26 cellular contexts compared by ENCODE assay signal in the genomic region with DNA sequence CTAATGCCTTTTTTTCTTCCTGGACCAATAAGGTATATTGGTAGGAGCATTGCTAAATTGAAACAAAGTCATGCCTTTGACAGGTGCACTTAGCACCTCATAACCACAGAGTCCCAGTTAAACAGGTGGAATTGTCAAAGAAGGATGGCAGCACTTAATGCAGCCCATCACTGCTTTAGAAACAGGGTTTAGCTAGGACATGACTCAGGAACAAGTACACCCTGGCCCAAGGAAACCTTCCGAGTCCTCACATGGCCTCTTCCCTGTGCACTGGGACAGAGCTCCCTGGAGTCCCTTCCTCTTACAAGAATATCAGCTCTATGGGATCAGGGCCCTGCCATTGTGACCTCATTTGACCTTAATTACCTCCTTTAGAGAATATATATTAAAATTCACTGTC.
DNase-seq lines count a peak whose midpoint lies in the region; ATAC-seq, FAIRE-seq and TF ChIP-seq lines count a peak whose summit lies in the region.
"Had no signal": no experiment of that assay in that cellular context is flagged by ENCODE, and none has a peak within 500 bp of the region (broad histone marks: within the 10 kb centered on the region; RNA-seq: fewer than 3 reads in every experiment).

No MANE protein-coding gene starts in this region.

- H3K4me1 ChIP-seq in K562 (replicated peaks in 1 of 2; ENCODE audit: control insufficient read depth in 2 of 2, insufficient read depth in 2 of 2, low read length in 2 of 2): no peaks in the 10 kb centered on the region
- H3K4me1 ChIP-seq in neural progenitor cell: no peaks in the 10 kb centered on the region
- H3K4me1 ChIP-seq: BLaER1 had no signal

- ATAC-seq in K562: no peak
- ATAC-seq in Right ventricle myocardium superior (ENCODE audit: poor library complexity): no peak
- ATAC-seq: GM12878 had no signal

- no peak for TF ChIP-seq RAD21 in K562 (CRISPR knock-in tag; conservative IDR thresholded peaks at IDR 0.05 in 1 of 2, IDR thresholded peaks at IDR 0.05 in 1 of 2)

- H3K4me2 ChIP-seq in K562 (ENCODE audit: insufficient read depth, low read length) (no peak overlapping the region), neural progenitor cell (no peak overlapping the region)
- H3K4me2 ChIP-seq: BLaER1 had no signal

- no TSS peak for BruUV-seq in K562 (replicated peaks; lab: Mats Ljungman, UMichigan)

- H3K27me3 Mint-ChIP-seq in neural progenitor cell (ENCODE audit: insufficient read depth, low read depth): no peaks in the 10 kb centered on the region
- H3K27me3 Mint-ChIP-seq in type B pancreatic cell: no peaks in the 10 kb centered on the region
- H3K27me3 Mint-ChIP-seq: CD4-positive, alpha-beta memory T cell; CD4-positive, CD25-positive, alpha-beta regulatory T cell; CD8-positive, alpha-beta memory T cell had no signal

- POLR2A ChIA-PET in K562 (lab: Yijun Ruan, JAX): no interaction called here

- H3K9me1 ChIP-seq in K562 (ENCODE audit: control insufficient read depth, insufficient read depth, low read length): no peaks in the 10 kb centered on the region

- H3K9ac ChIP-seq in K562 (ENCODE audit: insufficient read depth in 1 of 2, low read depth in 2 of 2, low read length in 2 of 2) (no peak overlapping the region), neural progenitor cell (no peak overlapping the region)
- H3K9ac ChIP-seq: BLaER1 had no signal

- TF ChIP-seq CTCF in K562 (IDR thresholded peaks at IDR 0.05 in 2 of 3, conservative IDR thresholded peaks at IDR 0.05 in 1 of 3; ENCODE audit: insufficient read depth in 2 of 3, low read depth in 1 of 3, low read length in 3 of 3) (no peak), epithelial cell of esophagus (IDR thresholded peaks at IDR 0.05; ENCODE audit: insufficient read depth, low read depth, low read length, missing control alignments) (no peak), neural progenitor cell (IDR thresholded peaks at IDR 0.05) (no peak), type B pancreatic cell (conservative IDR thresholded peaks at IDR 0.05) (no peak)

- WGBS in K562 (ENCODE audit: insufficient coverage, low coverage, missing lambda C conversion rate): 75% methylated on average over 1 of the region's 1 CpG

- H4K20me1 ChIP-seq in K562 (replicated peaks; ENCODE audit: control insufficient read depth, insufficient read depth, low read length) (no peaks in the 10 kb centered on the region), neural progenitor cell (ENCODE audit: low read depth) (no peaks in the 10 kb centered on the region)
- H4K20me1 ChIP-seq: BLaER1 had no signal

- H3K27ac Mint-ChIP-seq in neural progenitor cell (no peak overlapping the region), type B pancreatic cell (no peak overlapping the region)
- H3K27ac Mint-ChIP-seq: CD14-positive monocyte; CD4-positive, alpha-beta memory T cell; CD4-positive, CD25-positive, alpha-beta regulatory T cell; CD8-positive, alpha-beta memory T cell had no signal

- H3K4me3 ChIP-seq in K562: no peak overlapping the region
- H3K4me3 ChIP-seq in epithelial cell of esophagus (ENCODE audit: low read length): no peak overlapping the region
- no peak overlapping the region for H3K4me3 ChIP-seq in neural progenitor cell
- H3K4me3 ChIP-seq: BLaER1, GM12878 had no signal

- H3K27me3 ChIP-seq in K562 (ENCODE audit: control insufficient read depth in 2 of 2, insufficient read depth in 2 of 2, low read length in 2 of 2) (no peaks in the 10 kb centered on the region), neural progenitor cell (no peaks in the 10 kb centered on the region)
- H3K27me3 ChIP-seq: BE2C, BLaER1 had no signal

- peaks cover 2% of the 10 kb centered on the region for H3K4me1 Mint-ChIP-seq in neural progenitor cell
- peaks cover 5% of the 10 kb centered on the region for H3K4me1 Mint-ChIP-seq in type B pancreatic cell (ENCODE audit: unreplicated experiment)
- H3K4me1 Mint-ChIP-seq: CD8-positive, alpha-beta memory T cell had no signal

- H3K79me2 ChIP-seq in K562 (ENCODE audit: control insufficient read depth, insufficient read depth, low read length) (no peaks in the 10 kb centered on the region), neural progenitor cell (ENCODE audit: low read depth) (no peaks in the 10 kb centered on the region)

- no peaks in the 10 kb centered on the region for H3F3A ChIP-seq in neural progenitor cell (ENCODE audit: low read depth)

- no peak overlapping the region for H3K4me3 Mint-ChIP-seq in neural progenitor cell
- no peak overlapping the region for H3K4me3 Mint-ChIP-seq in type B pancreatic cell
- H3K4me3 Mint-ChIP-seq: CD14-positive monocyte; CD4-positive, alpha-beta memory T cell; CD4-positive, CD25-positive, alpha-beta regulatory T cell; CD8-positive, alpha-beta memory T cell had no signal

- H2AFZ ChIP-seq in K562 (ENCODE audit: low read depth, low read length): no peak overlapping the region
- H2AFZ ChIP-seq in neural progenitor cell (replicated peaks): no peak overlapping the region

- CTCF ChIA-PET in K562 (lab: Yijun Ruan, JAX; ENCODE audit: low intra/inter-chr PET ratio): no interaction called here

- in situ Hi-C loops in K562 (cut with MboI): no loop called here

- H3K36me3 Mint-ChIP-seq in neural progenitor cell: peaks cover 2% of the 10 kb centered on the region
- peaks cover 4% of the 10 kb centered on the region for H3K36me3 Mint-ChIP-seq in type B pancreatic cell

- intact Hi-C loops in K562 (cut with micrococcal nuclease) (no loop called here), Right ventricle myocardium superior (cut with DNase I) (no loop called here)

- H3K9me3 Mint-ChIP-seq in neural progenitor cell: no peaks in the 10 kb centered on the region
- peaks cover 4% of the 10 kb centered on the region for H3K9me3 Mint-ChIP-seq in type B pancreatic cell
- H3K9me3 Mint-ChIP-seq: CD14-positive monocyte had no signal

- H3K36me3 ChIP-seq in K562 (ENCODE audit: control insufficient read depth, insufficient read depth, low read length): no peaks in the 10 kb centered on the region; the same call in 2 of the 3 replicates
- H3K36me3 ChIP-seq in neural progenitor cell: no peaks in the 10 kb centered on the region
- H3K36me3 ChIP-seq: BE2C, BLaER1 had no signal

- H3K9me3 ChIP-seq in K562 (replicated peaks; ENCODE audit: control insufficient read depth, insufficient read depth, low read depth, low read length) (no peaks in the 10 kb centered on the region), neural progenitor cell (ENCODE audit: low read depth) (no peaks in the 10 kb centered on the region)
- H3K9me3 ChIP-seq: BE2C, BLaER1 had no signal

- no peak for TF ChIP-seq POLR2A in K562 (conservative IDR thresholded peaks at IDR 0.05)

- peak; percentile 23 for FAIRE-seq in K562 (lab: Jason Lieb, UNC)
- FAIRE-seq: GM12878, GM12892, GM18507 had no signal

- no peak overlapping the region for H3K27ac ChIP-seq in K562 (ENCODE audit: extremely low read depth, low read depth, low read length)
- no peak overlapping the region for H3K27ac ChIP-seq in neural progenitor cell
- H3K27ac ChIP-seq: BLaER1 had no signal

- TF ChIP-seq EP300 in K562 (IDR thresholded peaks at IDR 0.05; ENCODE audit: low read length): no peak

- no peak for DNase-seq in K562 (ENCODE audit: extremely low read depth in 1 of 4, low spot score in 3 of 4)
- peak; percentile 9 for DNase-seq in epithelial cell of esophagus (ENCODE audit: low read depth)
- peak; percentile 50 for DNase-seq in myocyte (ENCODE audit: low read depth)
- no peak for DNase-seq in neural progenitor cell (ENCODE audit: low spot score)
- DNase-seq in Right ventricle myocardium superior: no peak
- DNase-seq in type B pancreatic cell (ENCODE audit: extremely low spot score, unreplicated experiment): no peak
- DNase-seq: 8988T; ACHN; BE2C; C1 segment of cervical spinal cord; CD4-positive, alpha-beta memory T cell; CD4-positive, CD25-positive, alpha-beta regulatory T cell; CD8-positive, alpha-beta memory T cell; COR-L47; DMS 273 treated with DMSO at 0.1 percent for 48 hours; DMS153; DMS53; DMS79; DND-41; EL; GDM1 had no signal

TF ChIP-seq in K562, 482 proteins besides CTCF, POLR2A, EP300 and RAD21 (continues in another document):
- TF ChIP-seq NFXL1 (CRISPR knock-in tag; IDR thresholded peaks at IDR 0.05) (no peak), SIRT6 (IDR thresholded peaks at IDR 0.05; ENCODE audit: low read depth, low read length) (no peak), NFYB (IDR thresholded peaks at IDR 0.05; ENCODE audit: extremely low read depth, insufficient read length) (no peak), KLF6 (CRISPR knock-in tag; IDR thresholded peaks at IDR 0.05; ENCODE audit: borderline replicate concordance) (no peak), SP1 (CRISPR knock-in tag; IDR thresholded peaks at IDR 0.05) (no peak), EZH2 (IDR thresholded peaks at IDR 0.05; ENCODE audit: borderline replicate concordance, low read depth, low read length) (no peak), HNRNPL (IDR thresholded peaks at IDR 0.05; ENCODE audit: low read depth, low read length) (no peak), TEAD2 (tag; IDR thresholded peaks at IDR 0.05) (no peak), ZNF253 (CRISPR knock-in tag; conservative IDR thresholded peaks at IDR 0.05) (no peak), ZNF77 (CRISPR knock-in tag; IDR thresholded peaks at IDR 0.05) (no peak), FOXA1 (IDR thresholded peaks at IDR 0.05; ENCODE audit: borderline replicate concordance) (no peak)
- TF ChIP-seq, protein P1, sequence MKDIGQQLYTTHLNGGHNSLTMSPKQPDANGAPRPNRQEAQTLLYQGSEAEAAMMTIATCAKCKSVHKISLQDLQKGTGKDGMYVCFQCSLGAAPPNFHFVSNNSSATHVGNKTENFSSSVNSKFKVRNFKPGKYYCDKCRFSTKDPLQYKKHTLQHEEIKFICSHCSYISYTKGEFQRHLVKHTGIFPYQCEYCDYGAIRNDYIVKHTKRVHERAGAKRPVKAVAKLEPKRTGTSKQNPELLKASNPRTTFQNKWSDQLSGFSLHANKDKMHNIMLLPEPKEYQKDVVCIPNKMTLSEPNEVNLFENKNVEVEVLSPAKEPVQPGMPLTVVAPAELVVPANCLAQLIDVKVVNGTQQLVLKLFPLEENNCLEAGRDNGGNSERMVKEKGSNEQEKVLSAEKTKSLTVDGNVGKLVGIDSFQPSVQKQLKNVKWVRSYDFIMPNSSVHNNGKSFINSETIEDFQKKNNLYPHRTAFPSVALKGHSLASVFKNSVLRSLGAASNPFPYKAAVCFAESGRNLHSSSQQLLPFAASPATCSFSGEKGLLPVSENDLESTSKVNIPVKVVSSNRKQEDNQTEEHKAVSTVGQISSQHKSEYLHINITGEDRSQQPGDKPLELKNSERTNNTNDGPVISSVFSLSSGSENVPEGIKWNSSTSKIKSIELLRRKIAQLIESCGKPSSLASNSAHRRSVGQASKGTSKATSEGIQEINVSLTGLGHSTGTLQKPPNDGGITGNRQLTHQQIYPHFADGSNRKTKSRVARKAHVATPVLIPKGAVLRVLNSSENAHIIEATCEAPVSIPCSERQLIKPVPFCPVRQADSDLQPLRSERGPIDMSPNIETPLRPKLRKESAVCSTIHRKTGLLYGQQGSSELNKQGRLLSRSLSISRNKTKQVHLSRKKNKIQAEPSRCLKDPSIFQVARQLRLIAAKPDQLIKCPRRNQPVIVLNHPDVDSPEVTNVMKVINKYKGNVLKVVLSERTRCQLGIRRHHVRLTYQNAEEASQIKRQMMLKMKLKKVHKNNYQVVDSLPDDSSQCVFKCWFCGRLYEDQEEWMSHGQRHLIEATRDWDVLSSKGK (CRISPR knock-in tag; IDR thresholded peaks at IDR 0.05): no peak

Comparison
In these comparisons a context has a peak if more than half of its experiments do, and no peak if none do; other contexts are left out.
1. DNase-seq: peak in epithelial cell of esophagus (single experiment) and myocyte (single experiment); none in K562 (0 of 4), neural progenitor cell (single experiment), Right ventricle myocardium superior (single experiment) and type B pancreatic cell (single experiment).